In the genomic region with DNA sequence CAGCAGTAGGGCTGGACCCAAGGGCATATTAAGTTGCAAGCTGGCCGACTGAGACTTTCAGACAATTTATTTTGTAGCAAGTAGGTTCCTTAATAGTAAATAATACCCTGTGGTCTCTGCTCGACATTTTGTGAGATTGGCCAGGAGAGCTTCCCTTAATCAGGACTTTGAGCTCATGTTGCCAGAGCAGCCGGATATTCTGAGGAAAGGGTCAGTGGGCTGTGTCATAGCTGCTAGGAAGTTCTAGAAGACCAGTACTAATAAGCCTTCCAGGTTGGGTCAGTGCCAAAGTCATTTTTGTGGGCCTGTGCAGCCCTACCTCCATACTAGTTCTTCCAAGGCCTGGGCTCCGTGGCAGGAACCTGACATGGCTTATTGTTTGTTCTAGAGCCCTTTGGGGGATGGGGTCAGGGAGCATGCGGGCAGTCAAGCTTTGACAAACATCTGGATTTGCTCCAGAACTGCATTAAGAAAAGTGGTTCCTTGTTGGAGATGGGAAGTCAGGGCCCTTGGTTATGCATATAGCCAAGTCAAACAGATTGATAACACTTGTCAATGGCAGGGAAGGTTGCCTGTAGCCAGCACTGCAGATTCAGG, we compare ENCODE assay signal across 1 cellular context.
A peak's percentile ranks its signal among the peaks of the same experiment; 100 is the strongest.
TF ChIP-seq lines count a peak whose summit lies in the region.

No MANE protein-coding gene starts in this region.

TF ChIP-seq in PFSK-1, 5 proteins besides CTCF, POLR2A, EP300 and RAD21 (continued from another document):
- TF ChIP-seq, protein P1, sequence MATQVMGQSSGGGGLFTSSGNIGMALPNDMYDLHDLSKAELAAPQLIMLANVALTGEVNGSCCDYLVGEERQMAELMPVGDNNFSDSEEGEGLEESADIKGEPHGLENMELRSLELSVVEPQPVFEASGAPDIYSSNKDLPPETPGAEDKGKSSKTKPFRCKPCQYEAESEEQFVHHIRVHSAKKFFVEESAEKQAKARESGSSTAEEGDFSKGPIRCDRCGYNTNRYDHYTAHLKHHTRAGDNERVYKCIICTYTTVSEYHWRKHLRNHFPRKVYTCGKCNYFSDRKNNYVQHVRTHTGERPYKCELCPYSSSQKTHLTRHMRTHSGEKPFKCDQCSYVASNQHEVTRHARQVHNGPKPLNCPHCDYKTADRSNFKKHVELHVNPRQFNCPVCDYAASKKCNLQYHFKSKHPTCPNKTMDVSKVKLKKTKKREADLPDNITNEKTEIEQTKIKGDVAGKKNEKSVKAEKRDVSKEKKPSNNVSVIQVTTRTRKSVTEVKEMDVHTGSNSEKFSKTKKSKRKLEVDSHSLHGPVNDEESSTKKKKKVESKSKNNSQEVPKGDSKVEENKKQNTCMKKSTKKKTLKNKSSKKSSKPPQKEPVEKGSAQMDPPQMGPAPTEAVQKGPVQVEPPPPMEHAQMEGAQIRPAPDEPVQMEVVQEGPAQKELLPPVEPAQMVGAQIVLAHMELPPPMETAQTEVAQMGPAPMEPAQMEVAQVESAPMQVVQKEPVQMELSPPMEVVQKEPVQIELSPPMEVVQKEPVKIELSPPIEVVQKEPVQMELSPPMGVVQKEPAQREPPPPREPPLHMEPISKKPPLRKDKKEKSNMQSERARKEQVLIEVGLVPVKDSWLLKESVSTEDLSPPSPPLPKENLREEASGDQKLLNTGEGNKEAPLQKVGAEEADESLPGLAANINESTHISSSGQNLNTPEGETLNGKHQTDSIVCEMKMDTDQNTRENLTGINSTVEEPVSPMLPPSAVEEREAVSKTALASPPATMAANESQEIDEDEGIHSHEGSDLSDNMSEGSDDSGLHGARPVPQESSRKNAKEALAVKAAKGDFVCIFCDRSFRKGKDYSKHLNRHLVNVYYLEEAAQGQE (IDR thresholded peaks at IDR 0.05; ENCODE audit: insufficient read depth in 1 of 2, low read depth in 2 of 2, low read length in 2 of 2): 0 out of 4 replicates have a peak, but pooled peaks of 1 of the 2 experiments have one; percentile 32
